Comparison of ENCODE assay signal across 8 cellular contexts in genomic region chr6:89828475-89828987, GRCh38. TPM values are rescaled to one million over a fixed set of nuclear protein-coding genes. Genes with fewer than 3 reads are reported as not detected.
A peak's percentile ranks its signal among the peaks of the same experiment; 100 is the strongest.
DNase-seq lines count a peak whose midpoint lies in the region; ATAC-seq and TF ChIP-seq lines count a peak whose summit lies in the region.
"Not testable (repeated sequence)": the region's sequence is repeated elsewhere in the genome, so short reads cannot be mapped to it uniquely, and the experiment has no call there.

No MANE protein-coding gene starts in this region.

- TF ChIP-seq EP300 in stomach (IDR thresholded peaks at IDR 0.05): not testable (repeated sequence)

- peak overlapping the region; percentile 71 for H3K9ac ChIP-seq in HUES6 (ENCODE audit: low read length)

- peaks cover 23% of the 10 kb centered on the region for H3K4me1 Mint-ChIP-seq in T-helper 17 cell
- peaks cover 20% of the 10 kb centered on the region for H3K4me1 Mint-ChIP-seq in neural crest cell

- not testable (repeated sequence) for TF ChIP-seq POLR2A in stomach (IDR thresholded peaks at IDR 0.05)

- intact Hi-C loops in ascending aorta (cut with DNase I): loop anchor here (2.0 to 10.0 kb wide), 5 partner anchors 190 to 744 kb away; partner anchors contain the start of genes BACH2, LYRM2 and PNRC1
- intact Hi-C loops in stomach (cut with DNase I; ENCODE audit: low total_unique reads): not testable (repeated sequence)

- H3K4me3 ChIP-seq in HUES6 (ENCODE audit: low read depth, low read length): peak overlapping the region; percentile 77
- peak overlapping the region; percentile 71 to 73 for H3K4me3 ChIP-seq in ascending aorta
- H3K4me3 ChIP-seq in epithelial cell of esophagus (ENCODE audit: low read length): peak overlapping the region; percentile 92
- H3K4me3 ChIP-seq in kidney epithelial cell (ENCODE audit: low read depth, low read length): peak overlapping the region; percentile 99
- H3K4me3 ChIP-seq in stomach: peak overlapping the region; percentile 86 to 94 (median 93)

- DNase-seq in T-helper 17 cell; ascending aorta (ENCODE audit: low spot score in 2 of 2); epithelial cell of esophagus (ENCODE audit: low read depth); kidney epithelial cell (ENCODE audit: low read depth); neural crest cell (ENCODE audit: low read depth, low spot score); stomach: not testable (repeated sequence)

- 46 to 57% (median 54%) methylated on average over 13 of the region's 13 CpGs for WGBS in stomach, 5 donors

- H3K36me3 ChIP-seq in HUES6 (ENCODE audit: control insufficient read depth, insufficient read depth, low read length) (peaks cover 15% of the 10 kb centered on the region), stomach (peaks cover 10 to 23% (median 20%) of the 10 kb centered on the region in 4 donors)
- not testable (repeated sequence) for H3K36me3 ChIP-seq in ascending aorta; kidney epithelial cell (ENCODE audit: control insufficient read depth, insufficient read depth, low read length)

- not testable (repeated sequence) for H3K36me3 Mint-ChIP-seq in T-helper 17 cell (ENCODE audit: low read depth); neural crest cell (ENCODE audit: low read depth)

- not testable (repeated sequence) for ATAC-seq in T-helper 17 cell

- H3K27ac ChIP-seq in C4-2B (peak overlapping the region; percentile 72), ascending aorta (peak overlapping the region; percentile 85 to 89), stomach (peak overlapping the region; percentile 81 to 89 (median 86))
- not testable (repeated sequence) for H3K27ac ChIP-seq in HUES6 (ENCODE audit: low read depth, low read length)

- H3K27ac Mint-ChIP-seq in T-helper 17 cell (peak overlapping the region; percentile 88), neural crest cell (ENCODE audit: unreplicated experiment) (peak overlapping the region; percentile 89)

- not testable (repeated sequence) for H3K9me3 ChIP-seq in HUES6 (ENCODE audit: control insufficient read depth, insufficient read depth, low read depth, low read length); T-helper 17 cell (ENCODE audit: control insufficient read depth, low read length, poor library complexity, severe bottlenecking); ascending aorta; stomach

- H3K4me3 Mint-ChIP-seq in T-helper 17 cell (peak overlapping the region; percentile 99), neural crest cell (peak overlapping the region; percentile 98)

- H3K27me3 ChIP-seq in HUES6 (ENCODE audit: control insufficient read depth, insufficient read depth, low read length); ascending aorta; kidney epithelial cell (ENCODE audit: control insufficient read depth, insufficient read depth, low read length); stomach: not testable (repeated sequence)

- not testable (repeated sequence) for TF ChIP-seq CTCF in C4-2B (conservative IDR thresholded peaks at IDR 0.05); ascending aorta (IDR thresholded peaks at IDR 0.05); epithelial cell of esophagus (IDR thresholded peaks at IDR 0.05; ENCODE audit: insufficient read depth, low read depth, low read length, missing control alignments); kidney epithelial cell (IDR thresholded peaks at IDR 0.05; ENCODE audit: insufficient read depth, low read length, poor library complexity, severe bottlenecking); neural crest cell (conservative IDR thresholded peaks at IDR 0.05); stomach (IDR thresholded peaks at IDR 0.05)

- not testable (repeated sequence) for H3K9me3 Mint-ChIP-seq in neural crest cell

- H3K4me1 ChIP-seq in HUES6 (ENCODE audit: control insufficient read depth, insufficient read depth, low read length): not testable (repeated sequence)
- H3K4me1 ChIP-seq in ascending aorta: peaks cover 0 to 11% of the 10 kb centered on the region in 2 donors
- peaks cover 7 to 25% (median 19%) of the 10 kb centered on the region in 4 donors for H3K4me1 ChIP-seq in stomach

- not testable (repeated sequence) for H3K27me3 Mint-ChIP-seq in T-helper 17 cell; neural crest cell (ENCODE audit: low read depth)

RNA-seq across cellular contexts. Expression of gene CASP8AP2, which starts 1.1 kb away (rescaled TPM):
- total RNA-seq in T-helper 17 cell: 10 to 100 TPM; 28.2 to 31.7 TPM
- 6.7 TPM for total RNA-seq in ascending aorta
- total RNA-seq in kidney epithelial cell: 9.5 and 9.7 TPM in 2 replicates
- total RNA-seq in neural crest cell: 36.6 and 38.3 TPM in 2 replicates
- total RNA-seq in stomach: 10 to 100 TPM in 4 of 5 donors, 1 to 10 TPM in 1; 4.3 to 35.3 (median 20.2) TPM
- 1 to 10 TPM; 3.1 to 6.6 (median 4.9) TPM for polyA plus RNA-seq in stomach

RNA-seq across cellular contexts. Expression of gene MDN1, which starts 8.9 kb away (rescaled TPM):
- 10 to 100 TPM; 51.2 to 53.1 TPM for total RNA-seq in T-helper 17 cell
- total RNA-seq in ascending aorta: 12.2 TPM
- total RNA-seq in kidney epithelial cell: 19.6 and 28.6 TPM in 2 replicates
- 46.6 and 49.0 TPM in 2 replicates for total RNA-seq in neural crest cell
- 10 to 100 TPM; 12.3 to 69.2 (median 28.3) TPM for total RNA-seq in stomach
- 10 to 100 TPM in 1 of 3 donors, 1 to 10 TPM in 2; 5.5 to 19.5 (median 9.9) TPM for polyA plus RNA-seq in stomach
